ENCODE assay signal across 8 cellular contexts in the genomic region with DNA sequence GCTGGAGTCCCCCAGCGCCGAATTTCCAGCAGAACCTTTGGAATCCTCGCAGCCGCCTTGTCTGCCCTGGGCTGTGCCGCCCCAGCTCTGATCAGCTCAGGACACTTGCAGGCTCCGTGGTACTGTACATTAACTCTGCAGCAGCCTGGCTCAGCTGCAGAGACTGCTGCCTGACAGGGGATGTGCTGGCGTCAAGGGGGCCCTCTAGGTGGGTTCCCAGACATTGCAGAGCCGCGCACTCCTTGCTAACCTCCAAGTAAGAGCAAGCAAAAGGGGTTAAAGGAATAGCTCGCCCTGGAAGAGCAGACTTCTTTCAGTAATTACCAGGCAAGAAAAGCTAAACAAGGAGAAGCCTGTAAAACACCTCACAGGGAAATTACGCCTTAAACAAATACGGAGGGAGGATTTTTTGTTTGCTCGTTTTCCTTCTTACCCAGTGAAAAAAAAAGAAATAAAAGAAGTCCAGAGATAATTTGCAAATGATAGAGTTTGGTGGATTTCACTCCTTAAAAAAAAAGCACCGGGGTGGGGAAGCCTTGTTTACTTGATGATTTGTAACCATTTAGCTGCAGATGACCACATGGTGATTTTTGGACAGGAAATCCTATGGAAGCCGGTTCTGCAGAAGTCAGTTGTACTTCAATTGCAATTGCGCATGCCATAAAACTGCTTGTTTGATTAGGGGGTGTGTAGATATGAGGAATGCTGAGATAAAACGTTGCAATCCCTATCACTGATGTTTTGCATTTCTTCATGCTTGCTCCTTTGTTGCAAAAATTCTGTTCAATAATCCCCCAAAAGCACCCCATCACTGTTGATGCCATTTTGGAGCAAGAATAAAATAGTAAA.
DNase-seq lines count a peak whose midpoint lies in the region; ATAC-seq and TF ChIP-seq lines count a peak whose summit lies in the region.

No MANE protein-coding gene starts in this region.

- H3K4me2 ChIP-seq in skeletal muscle satellite cell (ENCODE audit: low read length) = peak overlapping the region; percentile 81

- BruUV-seq in Calu3 (replicated peaks; lab: Mats Ljungman, UMichigan) = no TSS peak

- H3K36me3 ChIP-seq in iPS-20b (ENCODE audit: insufficient read depth, low read depth, low read length) (no peaks in the 10 kb centered on the region), skeletal muscle satellite cell (ENCODE audit: insufficient read depth, low read length) (no peaks in the 10 kb centered on the region)

- H3K27me3 ChIP-seq in iPS-20b (ENCODE audit: insufficient read depth, low read length) (no peaks in the 10 kb centered on the region), skeletal muscle satellite cell (ENCODE audit: control insufficient read depth, insufficient read depth, low read length) (no peaks in the 10 kb centered on the region)

- no peaks in the 10 kb centered on the region for H3K9me3 Mint-ChIP-seq in Calu3 (ENCODE audit: low read depth, unreplicated experiment)

- no peaks in the 10 kb centered on the region for H3K27me3 Mint-ChIP-seq in Calu3 (ENCODE audit: unreplicated experiment)

- H3K9ac ChIP-seq in iPS-20b (ENCODE audit: low read depth, low read length) (peak overlapping the region; percentile 44; the same call in 1 of the 2 replicates), skeletal muscle satellite cell (ENCODE audit: low read depth, low read length) (peak overlapping the region; percentile 38)

- intact Hi-C loops in Calu3 (cut with micrococcal nuclease; ENCODE audit: unreplicated experiment) = loop anchor here (2.0 to 5.0 kb wide), 5 partner anchors 25 to 210 kb away; no protein-coding TSS in a partner anchor

- peak overlapping the region; percentile 64 for H3K27ac Mint-ChIP-seq in Calu3 (ENCODE audit: unreplicated experiment)

- no peak for ATAC-seq in GM18517 (IDR thresholded peaks at IDR 0.05; ENCODE audit: unreplicated experiment)

- peaks cover 58% of the 10 kb centered on the region for H3K4me1 Mint-ChIP-seq in Calu3 (ENCODE audit: low read depth, unreplicated experiment)

- peaks cover 14% of the 10 kb centered on the region for H3K36me3 Mint-ChIP-seq in Calu3 (ENCODE audit: insufficient read depth, unreplicated experiment)

- H3K4me3 ChIP-seq in iPS-20b (ENCODE audit: low read length) (peak overlapping the region; percentile 28; the same call in 1 of the 2 replicates), skeletal muscle satellite cell (ENCODE audit: low read length) (peak overlapping the region; percentile 64)

- TF ChIP-seq CTCF in Calu3 (IDR thresholded peaks at IDR 0.05; ENCODE audit: unreplicated experiment) = no peak

- H3K4me3 Mint-ChIP-seq in Calu3 (ENCODE audit: low read depth, unreplicated experiment) = peak overlapping the region; percentile 74

- H3K4me1 ChIP-seq in iPS-20b (ENCODE audit: insufficient read depth, low read length) (peaks cover 28% of the 10 kb centered on the region; the same call in 1 of the 2 replicates), skeletal muscle satellite cell (ENCODE audit: control insufficient read depth, insufficient read depth, low read length) (peaks cover 28% of the 10 kb centered on the region)

- no peaks in the 10 kb centered on the region for H3K9me3 ChIP-seq in iPS-20b (ENCODE audit: insufficient read depth, low read depth, low read length)
- H3K9me3 ChIP-seq in skeletal muscle satellite cell (replicated peaks; ENCODE audit: low read length) = no peaks in the 10 kb centered on the region

- H3K27ac ChIP-seq in iPS-20b (ENCODE audit: low read length) = no peak overlapping the region

- CTCF ChIA-PET in Calu3 (lab: Charles Lee) = interaction anchor here (0.6 to 1.4 kb wide), 6 partner anchors 25 to 212 kb away, joined by 3 to 11 read pairs (median 3); no protein-coding TSS in a partner anchor

- peak; percentile 77 for DNase-seq in Calu3
- DNase-seq in NCI-H1694 (lab: John Stamatoyannopoulos, UW) = peak; percentile 61
- peak; percentile 57 for DNase-seq in brain pericyte (ENCODE audit: low read depth, low spot score)
- no peak for DNase-seq in amniotic stem cell (lab: John Stamatoyannopoulos, UW)
- DNase-seq in activated CD4-positive, CD25-positive, alpha-beta regulatory T cell treated with anti-CD3 and anti-CD28 coated beads, Interleukin-2, amount 50 U/mL, for 72 hours = no peak

Comparison
In these comparisons a context has a peak if more than half of its experiments do, and no peak if none do; other contexts are left out.
1. DNase-seq: peak in Calu3 (single experiment), NCI-H1694 (single experiment) and brain pericyte (single experiment); none in amniotic stem cell (single experiment) and activated CD4-positive, CD25-positive, alpha-beta regulatory T cell treated with anti-CD3 and anti-CD28 coated beads, Interleukin-2, amount 50 U/mL, for 72 hours (single experiment).